Comparison of ENCODE assay signal across 12 cellular contexts in genomic region chr14:24307156-24307574, GRCh38.
A peak's percentile ranks its signal among the peaks of the same experiment; 100 is the strongest.
DNase-seq lines count a peak whose midpoint lies in the region; ATAC-seq lines count a peak whose summit lies in the region.
"Had no signal": no experiment of that assay in that cellular context is flagged by ENCODE, and none has a peak within 500 bp of the region (broad histone marks: within the 10 kb centered on the region; RNA-seq: fewer than 3 reads in every experiment).

No MANE protein-coding gene starts in this region.

- no peak overlapping the region for H3K4me3 ChIP-seq in endocrine pancreas (ENCODE audit: control insufficient read depth, insufficient read depth, low read length)
- H3K4me3 ChIP-seq: adrenal gland had no signal

- H3K27me3 ChIP-seq in endocrine pancreas (ENCODE audit: control insufficient read depth, insufficient read depth, low read length), result no peaks in the 10 kb centered on the region
- H3K27me3 ChIP-seq: adrenal gland had no signal

- H3K4me1 ChIP-seq in endocrine pancreas (ENCODE audit: control insufficient read depth, insufficient read depth, low read length), result no peaks in the 10 kb centered on the region

- H3K27ac Mint-ChIP-seq in activated T-cell treated with anti-CD3 and anti-CD28 coated beads, Interleukin-2, amount 50 U/mL, for 24 hours, result peak overlapping the region; percentile 16
- H3K27ac Mint-ChIP-seq in stimulated activated effector memory CD8-positive, alpha-beta T cell treated with anti-CD3 and anti-CD28 coated beads, Interleukin-12 subunit alpha, Interleukin-12 subunit beta, amount 100 ng/mL, for 72 hours, result peak overlapping the region; percentile 69

- peaks cover 87% of the 10 kb centered on the region for H3K36me3 Mint-ChIP-seq in activated T-cell treated with anti-CD3 and anti-CD28 coated beads, Interleukin-2, amount 50 U/mL, for 24 hours (ENCODE audit: low read depth)
- peaks cover 77% of the 10 kb centered on the region for H3K36me3 Mint-ChIP-seq in stimulated activated effector memory CD8-positive, alpha-beta T cell treated with anti-CD3 and anti-CD28 coated beads, Interleukin-12 subunit alpha, Interleukin-12 subunit beta, amount 100 ng/mL, for 72 hours

- DNase-seq in activated T-cell treated with anti-CD3 and anti-CD28 coated beads, Interleukin-2, amount 50 U/mL, for 24 hours, result no peak
- DNase-seq in activated T-cell treated with anti-CD3 and anti-CD28 coated beads for 4 hours (no peak), NK-92 (lab: John Stamatoyannopoulos, UW; ENCODE audit: unreplicated experiment) (no peak), KG1 (lab: John Stamatoyannopoulos, UW) (no peak)
- DNase-seq in stimulated activated effector memory CD8-positive, alpha-beta T cell treated with anti-CD3 and anti-CD28 coated beads, Interleukin-12 subunit alpha, Interleukin-12 subunit beta, amount 100 ng/mL, for 72 hours (ENCODE audit: low spot score in 2 of 2), result no peak
- DNase-seq: activated CD4-positive, CD25-positive, alpha-beta regulatory T cell; activated T-cell treated with anti-CD3 and anti-CD28 coated beads, Interleukin-2, amount 50 U/mL, for 1 hour; adrenal gland; NCI-H1930; SW 1271 had no signal

- H3K9ac ChIP-seq in endocrine pancreas (ENCODE audit: control insufficient read depth, insufficient read depth, low read length), result peak overlapping the region; percentile 19

- H3K9me3 Mint-ChIP-seq in activated T-cell treated with anti-CD3 and anti-CD28 coated beads, Interleukin-2, amount 50 U/mL, for 24 hours, result no peaks in the 10 kb centered on the region
- H3K9me3 Mint-ChIP-seq in stimulated activated effector memory CD8-positive, alpha-beta T cell treated with anti-CD3 and anti-CD28 coated beads, Interleukin-12 subunit alpha, Interleukin-12 subunit beta, amount 100 ng/mL, for 72 hours, result no peaks in the 10 kb centered on the region
- H3K9me3 Mint-ChIP-seq: immature natural killer cell had no signal

- no peaks in the 10 kb centered on the region for H3K36me3 ChIP-seq in endocrine pancreas (ENCODE audit: control insufficient read depth, insufficient read depth, low read length)

- H3K27me3 Mint-ChIP-seq in activated T-cell treated with anti-CD3 and anti-CD28 coated beads, Interleukin-2, amount 50 U/mL, for 24 hours, result no peaks in the 10 kb centered on the region

- no peak for ATAC-seq in stimulated activated effector memory CD8-positive, alpha-beta T cell treated with anti-CD3 and anti-CD28 coated beads, Interleukin-12 subunit alpha, Interleukin-12 subunit beta, amount 100 ng/mL, for 72 hours

- no peak overlapping the region for H3K4me3 Mint-ChIP-seq in activated T-cell treated with anti-CD3 and anti-CD28 coated beads, Interleukin-2, amount 50 U/mL, for 24 hours
- no peak overlapping the region for H3K4me3 Mint-ChIP-seq in stimulated activated effector memory CD8-positive, alpha-beta T cell treated with anti-CD3 and anti-CD28 coated beads, Interleukin-12 subunit alpha, Interleukin-12 subunit beta, amount 100 ng/mL, for 72 hours

- H3K4me1 Mint-ChIP-seq in activated T-cell treated with anti-CD3 and anti-CD28 coated beads, Interleukin-2, amount 50 U/mL, for 24 hours (ENCODE audit: low read depth), result peaks cover 47% of the 10 kb centered on the region
- H3K4me1 Mint-ChIP-seq in stimulated activated effector memory CD8-positive, alpha-beta T cell treated with anti-CD3 and anti-CD28 coated beads, Interleukin-12 subunit alpha, Interleukin-12 subunit beta, amount 100 ng/mL, for 72 hours, result peaks cover 49% of the 10 kb centered on the region

- H3K9me3 ChIP-seq in endocrine pancreas (ENCODE audit: control insufficient read depth, low read length), result no peaks in the 10 kb centered on the region
- H3K9me3 ChIP-seq: adrenal gland had no signal
